8 cellular contexts compared by ENCODE assay signal in genomic region chr5:125578551-125578950, GRCh38.
"Had no signal": no experiment of that assay in that cellular context is flagged by ENCODE, and none has a peak within 500 bp of the region (broad histone marks: within the 10 kb centered on the region; RNA-seq: fewer than 3 reads in every experiment).

No MANE protein-coding gene starts in this region.

- DNase-seq: GM23248, GOT3, H7, HFFc6, KBM-7 had no signal

- H3K4me3 ChIP-seq: GM23248, HAP-1 had no signal

- ATAC-seq: HCT116, HepG2 had no signal
